Comparison of ENCODE assay signal across 18 cellular contexts in the genomic region with DNA sequence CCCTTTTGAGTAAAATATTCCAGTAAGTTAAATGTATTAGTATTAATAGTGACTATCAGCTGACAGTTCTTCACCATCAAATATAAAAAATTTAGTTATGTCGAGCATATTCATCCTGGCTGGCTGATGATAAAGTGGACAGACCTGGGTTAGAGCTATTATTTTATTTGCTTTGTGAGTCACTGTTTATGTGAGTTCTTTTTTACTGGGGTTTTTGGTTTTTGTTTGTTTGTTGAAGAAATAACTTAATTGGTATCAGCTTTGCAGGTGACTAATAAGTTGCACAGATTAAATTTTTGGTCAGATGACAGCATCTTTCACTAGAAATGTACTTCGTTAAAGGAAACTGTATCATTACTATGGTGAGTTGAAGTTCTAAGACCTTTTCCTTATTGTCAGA.
DNase-seq lines count a peak whose midpoint lies in the region; ATAC-seq and TF ChIP-seq lines count a peak whose summit lies in the region.
"Had no signal": no experiment of that assay in that cellular context is flagged by ENCODE, and none has a peak within 500 bp of the region (broad histone marks: within the 10 kb centered on the region; RNA-seq: fewer than 3 reads in every experiment).

No MANE protein-coding gene starts in this region.

- H3F3A ChIP-seq in GM23248 (ENCODE audit: insufficient read depth) = peaks cover 40% of the 10 kb centered on the region

- H2AFZ ChIP-seq in GM23248 = no peak overlapping the region

- in situ Hi-C loops in GM23248 (cut with MboI) (no loop called here), KBM-7 (cut with MboI; ENCODE audit: low pct_unique_long_range_greater_than_20kb, low sequenced_read_pairs) (no loop called here)

- H3K4me1 ChIP-seq in GM23248 (ENCODE audit: insufficient read depth) (peaks cover 26% of the 10 kb centered on the region), tibial nerve (peaks cover 0 to 17% (median 0%) of the 10 kb centered on the region in 4 donors)
- H3K4me1 ChIP-seq: heart right ventricle, left lung had no signal

- no peak overlapping the region for H3K4me3 Mint-ChIP-seq in osteocyte (ENCODE audit: unreplicated experiment)
- H3K4me3 Mint-ChIP-seq in activated CD8-positive, alpha-beta T cell treated with anti-CD3 and anti-CD28 coated beads, Interleukin-2, amount 10 ng/mL, durations not matched to agents 7 days and 5 days = no peak overlapping the region
- H3K4me3 Mint-ChIP-seq: activated CD4-positive, alpha-beta memory T cell treated with anti-CD3 and anti-CD28 coated beads for 36 hours; CD8-positive, alpha-beta memory T cell; nephron had no signal

- TF ChIP-seq EP300 in tibial nerve (IDR thresholded peaks at IDR 0.05) = no peak

- H3K27me3 ChIP-seq in GM23248 (replicated peaks; ENCODE audit: insufficient read depth) (no peaks in the 10 kb centered on the region), tibial nerve (no peaks in the 10 kb centered on the region)
- H3K27me3 ChIP-seq: heart right ventricle, left lung, stomach had no signal

- no peaks in the 10 kb centered on the region for H4K20me1 ChIP-seq in GM23248 (ENCODE audit: insufficient read depth)

- TF ChIP-seq CTCF in choroid plexus epithelial cell (conservative IDR thresholded peaks at IDR 0.05; ENCODE audit: low read depth, low read length) (no peak), osteocyte (IDR thresholded peaks at IDR 0.05) (no peak), tibial nerve (IDR thresholded peaks at IDR 0.05) (no peak)

- peak overlapping the region; percentile 23 for H3K4me2 ChIP-seq in GM23248 (ENCODE audit: unreplicated experiment)

- WGBS in GM23248 (ENCODE audit: low coverage in 1 of 2, low lambda C conversion rate in 2 of 2, missing lambda C conversion rate in 2 of 2), 2 experiments = 17 to 21% methylated on average over 2 of the region's 2 CpGs
- WGBS in tibial nerve, 2 donors = 66 to 76% methylated on average over 2 of the region's 2 CpGs

- H3K36me3 ChIP-seq in GM23248 (ENCODE audit: low read depth) (no peaks in the 10 kb centered on the region), tibial nerve (peaks cover 0 to 4% (median 0%) of the 10 kb centered on the region in 3 donors)
- H3K36me3 ChIP-seq: left lung had no signal

- peak overlapping the region; percentile 83 for H3K27ac Mint-ChIP-seq in osteocyte (ENCODE audit: unreplicated experiment)
- no peak overlapping the region for H3K27ac Mint-ChIP-seq in activated CD8-positive, alpha-beta T cell treated with anti-CD3 and anti-CD28 coated beads, Interleukin-2, amount 10 ng/mL, durations not matched to agents 7 days and 5 days
- H3K27ac Mint-ChIP-seq: activated CD4-positive, alpha-beta memory T cell treated with anti-CD3 and anti-CD28 coated beads for 36 hours; activated T-helper 2 cell treated with anti-CD3 and anti-CD28 coated beads, Interferon-gamma antibody, Interleukin-2, Interleukin-4, amounts not matched to agents 10 μg/mL and 5 μg/mL and 100 μg/mL, durations not matched to agents 14 hours and 24 hours and 36 hours had no signal

- H3K9ac ChIP-seq in GM23248 = no peak overlapping the region

- peaks cover 54% of the 10 kb centered on the region for H3K4me1 Mint-ChIP-seq in osteocyte (ENCODE audit: unreplicated experiment)
- no peaks in the 10 kb centered on the region for H3K4me1 Mint-ChIP-seq in activated CD8-positive, alpha-beta T cell treated with anti-CD3 and anti-CD28 coated beads, Interleukin-2, amount 10 ng/mL, durations not matched to agents 7 days and 5 days (ENCODE audit: low read depth)
- H3K4me1 Mint-ChIP-seq: CD8-positive, alpha-beta memory T cell had no signal

- DNase-seq in GM23248 (peak; percentile 57), NCI-H69 (lab: John Stamatoyannopoulos, UW) (peak; percentile 76), choroid plexus epithelial cell (ENCODE audit: low read depth) (peak; percentile 35), osteocyte (ENCODE audit: extremely low spot score, unreplicated experiment) (no peak), tibial nerve (ENCODE audit: low spot score in 2 of 2) (no peak), KBM-7 (no peak)
- DNase-seq in activated CD8-positive, alpha-beta T cell treated with anti-CD3 and anti-CD28 coated beads, Interleukin-2, amount 10 ng/mL, durations not matched to agents 7 days and 5 days = no peak
- DNase-seq: activated CD4-positive, alpha-beta memory T cell treated with anti-CD3 and anti-CD28 coated beads for 36 hours; CD8-positive, alpha-beta memory T cell; heart right ventricle; left lung; NCI-H1105; Right ventricle myocardium superior; stomach; T1000 had no signal

- POLR2A ChIA-PET in activated CD8-positive, alpha-beta T cell treated with anti-CD3 and anti-CD28 coated beads, Interleukin-2, amount 10 ng/mL, durations not matched to agents 7 days and 5 days (lab: Charles Lee) = no interaction called here

- H3K4me3 ChIP-seq in GM23248 (no peak overlapping the region), choroid plexus epithelial cell (ENCODE audit: low read depth, low read length) (no peak overlapping the region), tibial nerve (no peak overlapping the region)
- H3K4me3 ChIP-seq: heart right ventricle, left lung, stomach had no signal

- no peak for TF ChIP-seq POLR2A in tibial nerve (IDR thresholded peaks at IDR 0.05)

- no peaks in the 10 kb centered on the region for H3K9me2 ChIP-seq in GM23248 (ENCODE audit: insufficient read depth)

- no peak for ATAC-seq in activated CD8-positive, alpha-beta T cell treated with anti-CD3 and anti-CD28 coated beads, Interleukin-2, amount 10 ng/mL, durations not matched to agents 7 days and 5 days
- ATAC-seq: heart right ventricle, left lung, sciatic nerve had no signal

- H3K27ac ChIP-seq in GM23248 (peak overlapping the region; percentile 54), tibial nerve (no peak overlapping the region)
- H3K27ac ChIP-seq: heart right ventricle, left lung, stomach had no signal

- no peaks in the 10 kb centered on the region for H3K27me3 Mint-ChIP-seq in osteocyte (ENCODE audit: unreplicated experiment)
- H3K27me3 Mint-ChIP-seq in activated CD8-positive, alpha-beta T cell treated with anti-CD3 and anti-CD28 coated beads, Interleukin-2, amount 10 ng/mL, durations not matched to agents 7 days and 5 days (ENCODE audit: low read depth) = no peaks in the 10 kb centered on the region
- H3K27me3 Mint-ChIP-seq: activated CD4-positive, alpha-beta memory T cell treated with anti-CD3 and anti-CD28 coated beads for 36 hours; CD8-positive, alpha-beta memory T cell had no signal

- no peaks in the 10 kb centered on the region for H3K9me3 ChIP-seq in GM23248 (ENCODE audit: low read depth)
- no peaks in the 10 kb centered on the region for H3K9me3 ChIP-seq in tibial nerve
- H3K9me3 ChIP-seq: heart right ventricle, left lung, stomach had no signal

- H3K36me3 Mint-ChIP-seq in osteocyte (ENCODE audit: unreplicated experiment) = peaks cover 6% of the 10 kb centered on the region
- H3K36me3 Mint-ChIP-seq in activated CD8-positive, alpha-beta T cell treated with anti-CD3 and anti-CD28 coated beads, Interleukin-2, amount 10 ng/mL, durations not matched to agents 7 days and 5 days (ENCODE audit: low read depth) = no peaks in the 10 kb centered on the region
- H3K36me3 Mint-ChIP-seq: activated CD4-positive, alpha-beta memory T cell treated with anti-CD3 and anti-CD28 coated beads for 36 hours had no signal

- H3K9me3 Mint-ChIP-seq in osteocyte (ENCODE audit: unreplicated experiment) = no peaks in the 10 kb centered on the region
- no peaks in the 10 kb centered on the region for H3K9me3 Mint-ChIP-seq in activated CD8-positive, alpha-beta T cell treated with anti-CD3 and anti-CD28 coated beads, Interleukin-2, amount 10 ng/mL, durations not matched to agents 7 days and 5 days (ENCODE audit: insufficient read depth)
- H3K9me3 Mint-ChIP-seq: activated CD4-positive, alpha-beta memory T cell treated with anti-CD3 and anti-CD28 coated beads for 36 hours; activated T-helper 2 cell treated with anti-CD3 and anti-CD28 coated beads, Interferon-gamma antibody, Interleukin-2, Interleukin-4, amounts not matched to agents 10 μg/mL and 5 μg/mL and 100 μg/mL, durations not matched to agents 14 hours and 24 hours and 36 hours; CD8-positive, alpha-beta memory T cell; nephron had no signal

- CTCF ChIA-PET in activated CD8-positive, alpha-beta T cell treated with anti-CD3 and anti-CD28 coated beads, Interleukin-2, amount 10 ng/mL, durations not matched to agents 7 days and 5 days (lab: Charles Lee) = no interaction called here

- no peaks in the 10 kb centered on the region for H3K79me2 ChIP-seq in GM23248 (ENCODE audit: insufficient read depth)

Comparison
In these comparisons a context has a peak if more than half of its experiments do, and no peak if none do; other contexts are left out.
1. DNase-seq: peak in GM23248 (single experiment), NCI-H69 (single experiment) and choroid plexus epithelial cell (single experiment); none in osteocyte (single experiment), activated CD8-positive, alpha-beta T cell treated with anti-CD3 and anti-CD28 coated beads, Interleukin-2, amount 10 ng/mL, durations not matched to agents 7 days and 5 days (single experiment), tibial nerve (0 of 2) and KBM-7 (single experiment).